ENCODE assay signal across 2 cellular contexts in genomic region chr1:209787551-209787950, GRCh38.
TF ChIP-seq lines count a peak whose summit lies in the region.

No MANE protein-coding gene starts in this region.

TF ChIP-seq in SK-N-SH, 30 proteins besides CTCF, POLR2A, EP300 and RAD21:
- TF ChIP-seq NFIC (IDR thresholded peaks at IDR 0.05; ENCODE audit: borderline replicate concordance) (no peak), FOXJ3 (CRISPR knock-in tag; IDR thresholded peaks at IDR 0.05) (no peak), USF1 (IDR thresholded peaks at IDR 0.05; ENCODE audit: borderline replicate concordance, low read depth) (no peak), MEF2A (IDR thresholded peaks at IDR 0.05; ENCODE audit: borderline replicate concordance, low read depth) (no peak), PBX3 (IDR thresholded peaks at IDR 0.05) (no peak), GATA2 (CRISPR knock-in tag; IDR thresholded peaks at IDR 0.05) (no peak), CHD2 (IDR thresholded peaks at IDR 0.05; ENCODE audit: low read length, partially characterized antibody) (no peak), SIN3A (IDR thresholded peaks at IDR 0.05; ENCODE audit: borderline replicate concordance, low read depth, low read length) (no peak), RFX5 (IDR thresholded peaks at IDR 0.05; ENCODE audit: low read length) (no peak), FOXM1 (IDR thresholded peaks at IDR 0.05; ENCODE audit: low read depth) (no peak), YY1 (IDR thresholded peaks at IDR 0.05; ENCODE audit: low read depth) (no peak)

TF ChIP-seq in SK-N-SH treated with all-trans-retinoic acid at 6 μM for 48 hours, 23 proteins besides CTCF, POLR2A, EP300 and RAD21:
- TF ChIP-seq ZNF565 (CRISPR knock-in tag; conservative IDR thresholded peaks at IDR 0.05; ENCODE audit: low read depth): no peak
- no peak for TF ChIP-seq CREB5 (CRISPR knock-in tag; IDR thresholded peaks at IDR 0.05; ENCODE audit: low read depth)
- TF ChIP-seq SNAI2 (CRISPR knock-in tag; IDR thresholded peaks at IDR 0.05): no peak
- no peak for TF ChIP-seq ESRRG (CRISPR knock-in tag; IDR thresholded peaks at IDR 0.05)
- TF ChIP-seq ARNTL (CRISPR knock-in tag; IDR thresholded peaks at IDR 0.05; ENCODE audit: borderline replicate concordance, low read depth): no peak
- TF ChIP-seq ISL1 (CRISPR knock-in tag; IDR thresholded peaks at IDR 0.05): no peak
- no peak for TF ChIP-seq PPARA (CRISPR knock-in tag; IDR thresholded peaks at IDR 0.05; ENCODE audit: borderline replicate concordance)
- no peak for TF ChIP-seq PATZ1 (CRISPR knock-in tag; IDR thresholded peaks at IDR 0.05; ENCODE audit: borderline replicate concordance)
- TF ChIP-seq GLIS3 (CRISPR knock-in tag; IDR thresholded peaks at IDR 0.05): no peak
